Comparison of ENCODE assay signal across 12 cellular contexts in the genomic region with DNA sequence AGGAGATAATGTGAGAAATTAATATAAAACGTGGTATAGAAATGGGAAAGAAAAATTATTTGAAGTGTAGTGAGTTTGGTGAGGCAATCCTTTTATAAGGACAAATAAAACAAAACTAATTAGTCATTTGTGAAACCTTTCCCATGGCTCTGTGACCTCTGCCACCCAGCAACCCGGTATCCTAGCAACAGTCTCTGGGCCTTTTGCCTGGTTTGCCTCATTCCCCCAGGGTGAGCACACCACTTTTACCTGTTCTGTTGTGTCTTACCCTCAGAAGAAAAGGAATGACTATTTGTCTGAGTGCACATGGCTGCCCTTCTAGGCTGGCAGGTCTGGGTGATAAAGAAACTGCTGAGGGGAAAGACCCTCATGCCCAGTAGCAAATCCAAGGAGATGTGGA. TPM values are rescaled to one million over a fixed set of nuclear protein-coding genes. Genes with fewer than 3 reads are reported as not detected.
DNase-seq lines count a peak whose midpoint lies in the region; ATAC-seq, FAIRE-seq and TF ChIP-seq lines count a peak whose summit lies in the region.
"Had no signal": no experiment of that assay in that cellular context is flagged by ENCODE, and none has a peak within 500 bp of the region (broad histone marks: within the 10 kb centered on the region; RNA-seq: fewer than 3 reads in every experiment).

No MANE protein-coding gene starts in this region.

- no peak overlapping the region for H2AFZ ChIP-seq in trophoblast cell (ENCODE audit: insufficient read depth, low read length, poor library complexity)

- FAIRE-seq in HTR-8/SVneo (lab: Jason Lieb, UNC) = no peak

- WGBS in esophagus squamous epithelium, 2 donors = 40 to 44% methylated on average over 2 of the region's 2 CpGs
- 100% methylated on average over 1 of the region's 2 CpGs for WGBS in trophoblast cell (ENCODE audit: extremely low coverage, insufficient coverage, insufficient read length)

- ATAC-seq in HG02870 (IDR thresholded peaks at IDR 0.05; ENCODE audit: unreplicated experiment) = no peak

- H2BK120ac ChIP-seq in trophoblast cell (ENCODE audit: insufficient read depth, low read length, poor library complexity) = no peak overlapping the region

- H3K9me3 Mint-ChIP-seq in activated T-helper 1 cell treated with anti-CD3 and anti-CD28 coated beads, Interleukin-12 subunit alpha, Interleukin-12 subunit beta, Interleukin-2, Interleukin-4 antibody, amounts not matched to agents 30 ng/mL and 10 ng/mL and 1 ng/mL, durations not matched to agents 14 hours and 24 hours and 36 hours = no peaks in the 10 kb centered on the region
- H3K9me3 Mint-ChIP-seq: activated naive CD8-positive, alpha-beta T cell treated with anti-CD3 and anti-CD28 coated beads, Interleukin-2, amount 10 ng/mL, durations not matched to agents 7 days and 5 days had no signal

- no peak overlapping the region for H3K18ac ChIP-seq in trophoblast cell (ENCODE audit: low read length)

- no peaks in the 10 kb centered on the region for H3K36me3 Mint-ChIP-seq in activated T-helper 1 cell treated with anti-CD3 and anti-CD28 coated beads, Interleukin-12 subunit alpha, Interleukin-12 subunit beta, Interleukin-2, Interleukin-4 antibody, amounts not matched to agents 30 ng/mL and 10 ng/mL and 1 ng/mL, durations not matched to agents 14 hours and 24 hours and 36 hours (ENCODE audit: low read depth)

- no peak for TF ChIP-seq POLR2A in esophagus squamous epithelium (IDR thresholded peaks at IDR 0.05)

- no peak overlapping the region for H2BK12ac ChIP-seq in trophoblast cell (ENCODE audit: low read length)

- no peak overlapping the region for H4K12ac ChIP-seq in trophoblast cell (ENCODE audit: low read depth, low read length)

- H3K4me2 ChIP-seq in trophoblast cell (ENCODE audit: low read length) = no peak overlapping the region

- peaks cover 4 to 42% (median 18%) of the 10 kb centered on the region in 3 donors for H3K4me1 ChIP-seq in esophagus squamous epithelium
- peaks cover 16 to 21% of the 10 kb centered on the region in 2 experiments for H3K4me1 ChIP-seq in trophoblast cell (ENCODE audit: control insufficient read depth in 1 of 2, insufficient read depth in 2 of 2, low read length in 2 of 2)

- H3K79me2 ChIP-seq in trophoblast cell (ENCODE audit: control insufficient read depth, insufficient read depth, low read length, poor library complexity) = no peaks in the 10 kb centered on the region

- H4K8ac ChIP-seq in trophoblast cell (ENCODE audit: low read depth, low read length) = no peak overlapping the region

- no peak overlapping the region for H3K9ac ChIP-seq in trophoblast cell (ENCODE audit: low read length)

- H3K4ac ChIP-seq in trophoblast cell (ENCODE audit: low read depth, low read length) = no peak overlapping the region

- no peak overlapping the region for H3K23ac ChIP-seq in trophoblast cell (ENCODE audit: low read length)

- H3K79me1 ChIP-seq in trophoblast cell (ENCODE audit: low read length) = peaks cover 9% of the 10 kb centered on the region

- no peak overlapping the region for H2AK5ac ChIP-seq in trophoblast cell (ENCODE audit: low read length)

- peak overlapping the region; percentile 41 to 72 (median 64) for H3K27ac ChIP-seq in esophagus squamous epithelium
- peak overlapping the region; percentile 28 for H3K27ac ChIP-seq in trophoblast cell (ENCODE audit: low read depth, low read length)
- H3K27ac ChIP-seq: HL-60 had no signal

- peak overlapping the region; percentile 8 for H2BK5ac ChIP-seq in trophoblast cell (ENCODE audit: low read depth, low read length, poor library complexity)

- no peak overlapping the region for H3K4me3 Mint-ChIP-seq in activated T-helper 1 cell treated with anti-CD3 and anti-CD28 coated beads, Interleukin-12 subunit alpha, Interleukin-12 subunit beta, Interleukin-2, Interleukin-4 antibody, amounts not matched to agents 30 ng/mL and 10 ng/mL and 1 ng/mL, durations not matched to agents 14 hours and 24 hours and 36 hours
- H3K4me3 Mint-ChIP-seq: activated naive CD8-positive, alpha-beta T cell treated with anti-CD3 and anti-CD28 coated beads, Interleukin-2, amount 10 ng/mL, durations not matched to agents 7 days and 5 days had no signal

- peaks cover 10% of the 10 kb centered on the region for H3K4me1 Mint-ChIP-seq in activated T-helper 1 cell treated with anti-CD3 and anti-CD28 coated beads, Interleukin-12 subunit alpha, Interleukin-12 subunit beta, Interleukin-2, Interleukin-4 antibody, amounts not matched to agents 30 ng/mL and 10 ng/mL and 1 ng/mL, durations not matched to agents 14 hours and 24 hours and 36 hours (ENCODE audit: low read depth)

- H3K27ac Mint-ChIP-seq in activated T-helper 1 cell treated with anti-CD3 and anti-CD28 coated beads, Interleukin-12 subunit alpha, Interleukin-12 subunit beta, Interleukin-2, Interleukin-4 antibody, amounts not matched to agents 30 ng/mL and 10 ng/mL and 1 ng/mL, durations not matched to agents 14 hours and 24 hours and 36 hours = no peak overlapping the region
- H3K27ac Mint-ChIP-seq: activated naive CD8-positive, alpha-beta T cell treated with anti-CD3 and anti-CD28 coated beads, Interleukin-2, amount 10 ng/mL, durations not matched to agents 7 days and 5 days had no signal

- no peak for TF ChIP-seq CTCF in esophagus squamous epithelium (IDR thresholded peaks at IDR 0.05)

- no peak overlapping the region for H3K14ac ChIP-seq in trophoblast cell (ENCODE audit: low read length)

- H3K27me3 ChIP-seq in esophagus squamous epithelium = no peaks in the 10 kb centered on the region
- no peaks in the 10 kb centered on the region for H3K27me3 ChIP-seq in trophoblast cell (ENCODE audit: insufficient read depth, low read length)

- H3K4me3 ChIP-seq in esophagus squamous epithelium (no peak overlapping the region), trophoblast cell (ENCODE audit: low read depth, low read length) (no peak overlapping the region)

- H3K36me3 ChIP-seq in esophagus squamous epithelium (no peaks in the 10 kb centered on the region), trophoblast cell (ENCODE audit: control insufficient read depth in 1 of 2, insufficient read depth in 2 of 2, low read length in 2 of 2) (no peaks in the 10 kb centered on the region)

- no peaks in the 10 kb centered on the region for H3K27me3 Mint-ChIP-seq in activated T-helper 1 cell treated with anti-CD3 and anti-CD28 coated beads, Interleukin-12 subunit alpha, Interleukin-12 subunit beta, Interleukin-2, Interleukin-4 antibody, amounts not matched to agents 30 ng/mL and 10 ng/mL and 1 ng/mL, durations not matched to agents 14 hours and 24 hours and 36 hours (ENCODE audit: insufficient read depth)
- H3K27me3 Mint-ChIP-seq: activated naive CD8-positive, alpha-beta T cell treated with anti-CD3 and anti-CD28 coated beads, Interleukin-2, amount 10 ng/mL, durations not matched to agents 7 days and 5 days had no signal

- H3K9me3 ChIP-seq in esophagus squamous epithelium = no peaks in the 10 kb centered on the region
- no peaks in the 10 kb centered on the region for H3K9me3 ChIP-seq in trophoblast cell (ENCODE audit: insufficient read depth, low read depth, low read length)

- peak overlapping the region; percentile 5 for H4K91ac ChIP-seq in trophoblast cell (ENCODE audit: low read depth, low read length)

- DNase-seq in NCI-H1417 (lab: John Stamatoyannopoulos, UW) (peak; percentile 27 to 78 (median 43)), NCI-H1417 treated with DMSO at 0.1 percent for 48 hours (lab: John Stamatoyannopoulos, UW) (no peak), NCI-H2227 treated with DMSO at 0.1 percent for 48 hours (lab: John Stamatoyannopoulos, UW) (peak; percentile 30), esophagus squamous epithelium (lab: John Stamatoyannopoulos, UW) (no peak), trophoblast cell (peak; percentile 74 to 86), HTR-8/SVneo (ENCODE audit: insufficient read length, low spot score) (no peak)
- DNase-seq in activated T-helper 1 cell treated with anti-CD3 and anti-CD28 coated beads, Interleukin-12 subunit alpha, Interleukin-12 subunit beta, Interleukin-2, Interleukin-4 antibody, amounts not matched to agents 30 ng/mL and 10 ng/mL and 1 ng/mL, durations not matched to agents 14 hours and 24 hours and 36 hours (ENCODE audit: low spot score) = no peak
- DNase-seq: activated naive CD8-positive, alpha-beta T cell treated with anti-CD3 and anti-CD28 coated beads, Interleukin-2, amount 10 ng/mL, durations not matched to agents 7 days and 5 days; stimulated activated CD4-positive, alpha-beta T cell treated with anti-CD3 and anti-CD28 coated beads, Interleukin-2, amount 100 ng/mL, for 24 hours had no signal

- intact Hi-C loops in esophagus squamous epithelium (cut with DNase I) = no loop called here
- intact Hi-C loops in activated T-helper 1 cell treated with anti-CD3 and anti-CD28 coated beads, Interleukin-12 subunit alpha, Interleukin-12 subunit beta, Interleukin-2, Interleukin-4 antibody, amounts not matched to agents 30 ng/mL and 10 ng/mL and 1 ng/mL, durations not matched to agents 14 hours and 24 hours and 36 hours (cut with micrococcal nuclease) = no loop called here

RNA-seq across cellular contexts. Expression of a gene that starts 21.5 kb away (rescaled TPM):
- total RNA-seq in esophagus squamous epithelium = not detected
- polyA plus RNA-seq in trophoblast cell (2013) = not detected in 2 replicates
- not detected in 2 replicates for total RNA-seq in activated T-helper 1 cell treated with anti-CD3 and anti-CD28 coated beads, Interleukin-12 subunit alpha, Interleukin-12 subunit beta, Interleukin-2, Interleukin-4 antibody, amounts not matched to agents 30 ng/mL and 10 ng/mL and 1 ng/mL, durations not matched to agents 14 hours and 24 hours and 36 hours
- total RNA-seq: A673; activated naive CD8-positive, alpha-beta T cell treated with anti-CD3 and anti-CD28 coated beads, Interleukin-2, amount 10 ng/mL, durations not matched to agents 7 days and 5 days had no signal

RNA-seq across cellular contexts. Expression of a gene that starts 51.6 kb away (rescaled TPM):
- total RNA-seq in esophagus squamous epithelium = 10 to 100 TPM in 3 of 4 donors, 1 to 10 TPM in 1; 6.8 to 23.1 (median 17.2) TPM
- 26.3 and 26.6 TPM in 2 replicates for polyA plus RNA-seq in trophoblast cell (2013)
- total RNA-seq in activated T-helper 1 cell treated with anti-CD3 and anti-CD28 coated beads, Interleukin-12 subunit alpha, Interleukin-12 subunit beta, Interleukin-2, Interleukin-4 antibody, amounts not matched to agents 30 ng/mL and 10 ng/mL and 1 ng/mL, durations not matched to agents 14 hours and 24 hours and 36 hours = 21.1 and 21.2 TPM in 2 replicates

Comparison
In these comparisons a context has a peak if more than half of its experiments do, and no peak if none do; other contexts are left out.
1. DNase-seq: peak in NCI-H1417 (3 of 3), NCI-H2227 treated with DMSO at 0.1 percent for 48 hours (single experiment) and trophoblast cell (2 of 2); none in NCI-H1417 treated with DMSO at 0.1 percent for 48 hours (single experiment), esophagus squamous epithelium (single experiment), HTR-8/SVneo (single experiment) and activated T-helper 1 cell treated with anti-CD3 and anti-CD28 coated beads, Interleukin-12 subunit alpha, Interleukin-12 subunit beta, Interleukin-2, Interleukin-4 antibody, amounts not matched to agents 30 ng/mL and 10 ng/mL and 1 ng/mL, durations not matched to agents 14 hours and 24 hours and 36 hours (single experiment).